10 cellular contexts compared by ENCODE assay signal in genomic region chr1:232904566-232904965, GRCh38. TPM values are rescaled to one million over a fixed set of nuclear protein-coding genes. Genes with fewer than 3 reads are reported as not detected.
DNase-seq lines count a peak whose midpoint lies in the region; ATAC-seq and TF ChIP-seq lines count a peak whose summit lies in the region.
"Had no signal": no experiment of that assay in that cellular context is flagged by ENCODE, and none has a peak within 500 bp of the region (broad histone marks: within the 10 kb centered on the region; RNA-seq: fewer than 3 reads in every experiment).

No MANE protein-coding gene starts in this region.

- H3K4me3 Mint-ChIP-seq in natural killer cell, result no peak overlapping the region

- no peaks in the 10 kb centered on the region for H3K9me3 ChIP-seq in upper lobe of right lung

- H3K27ac ChIP-seq in epithelial cell of prostate, result no peak overlapping the region
- no peak overlapping the region for H3K27ac ChIP-seq in upper lobe of right lung
- H3K27ac ChIP-seq: C4-2B had no signal

- TF ChIP-seq CTCF in upper lobe of right lung (IDR thresholded peaks at IDR 0.05) (no peak), natural killer cell (IDR thresholded peaks at IDR 0.05) (no peak)

- intact Hi-C loops in upper lobe of right lung (cut with DNase I) (no loop called here), natural killer cell (cut with micrococcal nuclease) (no loop called here)

- peaks cover 8% of the 10 kb centered on the region for H3K4me1 ChIP-seq in upper lobe of right lung

- no peak for DNase-seq in activated naive CD4-positive, alpha-beta T cell treated with anti-CD3 and anti-CD28 coated beads, Interleukin-2, amount 50 U/mL, for 72 hours (ENCODE audit: low spot score in 2 of 2)
- DNase-seq in activated naive CD4-positive, alpha-beta T cell (lab: John Stamatoyannopoulos, UW), result no peak
- DNase-seq in MV-4-11 (lab: John Stamatoyannopoulos, UW) (peak; percentile 64), epithelial cell of prostate (ENCODE audit: low read depth, low spot score) (peak; percentile 64), upper lobe of right lung (no peak), NCI-H2227 (lab: John Stamatoyannopoulos, UW; ENCODE audit: unreplicated experiment) (no peak), natural killer cell (no peak), NCI-H187 treated with DMSO at 0.1 percent for 48 hours (lab: John Stamatoyannopoulos, UW) (no peak)
- DNase-seq: NCI-H2029 treated with DMSO at 0.1 percent for 48 hours had no signal

- H3K36me3 Mint-ChIP-seq in activated naive CD4-positive, alpha-beta T cell treated with anti-CD3 and anti-CD28 coated beads, Interleukin-2, amount 50 U/mL, for 72 hours, result no peaks in the 10 kb centered on the region
- H3K36me3 Mint-ChIP-seq in natural killer cell, result no peaks in the 10 kb centered on the region

- no peaks in the 10 kb centered on the region for H3K27me3 ChIP-seq in upper lobe of right lung

- ATAC-seq in activated naive CD4-positive, alpha-beta T cell treated with anti-CD3 and anti-CD28 coated beads, Interleukin-2, amount 50 U/mL, for 72 hours, result peak; percentile 78 to 93
- ATAC-seq in upper lobe of right lung, result peak; percentile 62
- ATAC-seq in natural killer cell, result no peak

- no peak overlapping the region for H3K4me3 ChIP-seq in upper lobe of right lung

- no peaks in the 10 kb centered on the region for H3K4me1 Mint-ChIP-seq in natural killer cell

- H3K27me3 Mint-ChIP-seq in natural killer cell (ENCODE audit: low read depth in 2 of 2), result peaks cover 11 to 13% of the 10 kb centered on the region in 2 donors

- no peaks in the 10 kb centered on the region for H3K36me3 ChIP-seq in upper lobe of right lung

- peaks cover 0 to 10% of the 10 kb centered on the region in 2 donors for H3K9me3 Mint-ChIP-seq in activated naive CD4-positive, alpha-beta T cell treated with anti-CD3 and anti-CD28 coated beads, Interleukin-2, amount 50 U/mL, for 72 hours
- no peaks in the 10 kb centered on the region for H3K9me3 Mint-ChIP-seq in natural killer cell

- peak overlapping the region in 1 of 2 donors; percentile 65 for H3K27ac Mint-ChIP-seq in activated naive CD4-positive, alpha-beta T cell treated with anti-CD3 and anti-CD28 coated beads, Interleukin-2, amount 50 U/mL, for 72 hours
- no peak overlapping the region for H3K27ac Mint-ChIP-seq in natural killer cell

RNA-seq across cellular contexts. Expression of gene NTPCR, which starts 45.8 kb away (rescaled TPM):
- 10 to 100 TPM; 59.0 to 85.4 TPM for total RNA-seq in activated naive CD4-positive, alpha-beta T cell treated with anti-CD3 and anti-CD28 coated beads, Interleukin-2, amount 50 U/mL, for 72 hours
- 28.7 TPM for total RNA-seq in upper lobe of right lung
- total RNA-seq in natural killer cell, result 10 to 100 TPM; 12.9 to 25.7 (median 17.4) TPM

Comparison
In these comparisons a context has a peak if more than half of its experiments do, and no peak if none do; other contexts are left out.
1. ATAC-seq: peak in activated naive CD4-positive, alpha-beta T cell treated with anti-CD3 and anti-CD28 coated beads, Interleukin-2, amount 50 U/mL, for 72 hours (2 of 2) and upper lobe of right lung (single experiment); none in natural killer cell (0 of 3).
2. DNase-seq: peak in MV-4-11 (single experiment) and epithelial cell of prostate (single experiment); none in activated naive CD4-positive, alpha-beta T cell treated with anti-CD3 and anti-CD28 coated beads, Interleukin-2, amount 50 U/mL, for 72 hours (0 of 2), activated naive CD4-positive, alpha-beta T cell (0 of 4), upper lobe of right lung (single experiment), NCI-H2227 (single experiment), natural killer cell (single experiment) and NCI-H187 treated with DMSO at 0.1 percent for 48 hours (single experiment).